ENCODE assay signal across 24 cellular contexts in the genomic region with DNA sequence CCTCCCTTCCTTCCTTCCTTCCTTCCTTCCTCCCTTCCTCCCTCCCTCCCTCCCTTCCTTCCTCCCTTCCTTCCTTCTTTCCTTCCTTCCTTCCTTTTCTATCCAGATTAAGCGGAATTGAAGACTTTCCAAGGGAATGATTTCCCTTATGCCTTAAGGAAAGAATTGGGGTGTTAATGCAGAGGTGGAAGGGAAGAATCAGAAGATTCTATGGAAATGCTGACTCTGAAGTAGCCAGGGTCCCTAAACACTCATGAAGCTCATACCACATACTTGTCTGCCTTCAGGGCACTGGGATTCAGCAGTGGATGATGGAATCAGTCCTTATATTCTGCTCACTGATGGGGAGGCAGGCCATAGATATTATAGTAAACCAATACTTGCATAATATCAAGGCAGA. TPM values are rescaled to one million over a fixed set of nuclear protein-coding genes. Genes with fewer than 3 reads are reported as not detected.
DNase-seq lines count a peak whose midpoint lies in the region; ATAC-seq and TF ChIP-seq lines count a peak whose summit lies in the region.
"Had no signal": no experiment of that assay in that cellular context is flagged by ENCODE, and none has a peak within 500 bp of the region (broad histone marks: within the 10 kb centered on the region; RNA-seq: fewer than 3 reads in every experiment).

No MANE protein-coding gene starts in this region.

- H3K9ac ChIP-seq in neural progenitor cell: no peak overlapping the region

- H3K4me1 ChIP-seq in esophagus muscularis mucosa: peaks cover 0 to 59% (median 49%) of the 10 kb centered on the region in 4 donors
- H3K4me1 ChIP-seq in neural progenitor cell: no peaks in the 10 kb centered on the region
- H3K4me1 ChIP-seq in tibial artery: peaks cover 0 to 24% (median 5%) of the 10 kb centered on the region in 4 donors
- H3K4me1 ChIP-seq: BE2C had no signal

- intact Hi-C loops in esophagus muscularis mucosa (cut with DNase I): no loop called here
- intact Hi-C loops in tibial artery (cut with DNase I; ENCODE audit: low total_unique reads): no loop called here

- H3K9me3 Mint-ChIP-seq in neural progenitor cell: no peaks in the 10 kb centered on the region
- H3K9me3 Mint-ChIP-seq: CD4-positive, CD25-positive, alpha-beta regulatory T cell; HFFc6 had no signal

- H3K27me3 Mint-ChIP-seq in neural progenitor cell (ENCODE audit: insufficient read depth, low read depth): peaks cover 6% of the 10 kb centered on the region

- H3K4me3 Mint-ChIP-seq in neural progenitor cell: no peak overlapping the region
- H3K4me3 Mint-ChIP-seq: CD4-positive, CD25-positive, alpha-beta regulatory T cell; CD8-positive, alpha-beta memory T cell; HFFc6 had no signal

- TF ChIP-seq CTCF in esophagus muscularis mucosa (IDR thresholded peaks at IDR 0.05) (no peak), neural progenitor cell (IDR thresholded peaks at IDR 0.05) (no peak), tibial artery (IDR thresholded peaks at IDR 0.05) (no peak)

- H3K4me1 Mint-ChIP-seq in neural progenitor cell: no peaks in the 10 kb centered on the region
- H3K4me1 Mint-ChIP-seq: CD4-positive, CD25-positive, alpha-beta regulatory T cell; CD8-positive, alpha-beta memory T cell had no signal

- no peak for TF ChIP-seq POLR2A in esophagus muscularis mucosa (IDR thresholded peaks at IDR 0.05; ENCODE audit: low read depth)

- no peak for DNase-seq in esophagus muscularis mucosa (ENCODE audit: extremely low spot score)
- DNase-seq in neural progenitor cell (ENCODE audit: low spot score): no peak
- no peak for DNase-seq in tibial artery
- DNase-seq in occipital lobe (lab: John Stamatoyannopoulos, UW): no peak
- DNase-seq in NCI-H748 (lab: John Stamatoyannopoulos, UW; ENCODE audit: unreplicated experiment): no peak
- DNase-seq: ACHN; BE2C; C1 segment of cervical spinal cord; CD4-positive, CD25-positive, alpha-beta regulatory T cell; CD8-positive, alpha-beta memory T cell; COR-L47; DMS 273 treated with DMSO at 0.1 percent for 48 hours; DMS53; DND-41; EL; GOT3; H7; HFFc6; IMR-90 had no signal

- TF ChIP-seq EP300 in esophagus muscularis mucosa (IDR thresholded peaks at IDR 0.05): no peak

- WGBS in esophagus muscularis mucosa: 89% methylated on average over 1 of the region's 1 CpG

- H3K36me3 ChIP-seq in esophagus muscularis mucosa (peaks cover 0 to 47% (median 25%) of the 10 kb centered on the region in 4 donors), neural progenitor cell (peaks cover 4% of the 10 kb centered on the region), tibial artery (peaks cover 40 to 66% (median 50%) of the 10 kb centered on the region in 3 donors)
- H3K36me3 ChIP-seq: BE2C had no signal

- no peaks in the 10 kb centered on the region for H4K20me1 ChIP-seq in neural progenitor cell (ENCODE audit: low read depth)

- H3F3A ChIP-seq in neural progenitor cell (ENCODE audit: low read depth): no peaks in the 10 kb centered on the region

- H3K79me2 ChIP-seq in neural progenitor cell (ENCODE audit: low read depth): no peaks in the 10 kb centered on the region

- H3K9me3 ChIP-seq in esophagus muscularis mucosa (no peaks in the 10 kb centered on the region), neural progenitor cell (ENCODE audit: low read depth) (no peaks in the 10 kb centered on the region), tibial artery (no peaks in the 10 kb centered on the region)
- H3K9me3 ChIP-seq: BE2C had no signal

- peak overlapping the region; percentile 62 for H3K27ac Mint-ChIP-seq in neural progenitor cell
- H3K27ac Mint-ChIP-seq: CD4-positive, CD25-positive, alpha-beta regulatory T cell; CD8-positive, alpha-beta memory T cell; HFFc6 had no signal

- H3K27me3 ChIP-seq in esophagus muscularis mucosa (no peaks in the 10 kb centered on the region), neural progenitor cell (no peaks in the 10 kb centered on the region), tibial artery (no peaks in the 10 kb centered on the region)
- H3K27me3 ChIP-seq: BE2C had no signal

- H3K4me3 ChIP-seq in esophagus muscularis mucosa (no peak overlapping the region), neural progenitor cell (no peak overlapping the region), tibial artery (no peak overlapping the region)
- H3K4me3 ChIP-seq: GM12878 had no signal

- H3K36me3 Mint-ChIP-seq in neural progenitor cell: no peaks in the 10 kb centered on the region
- H3K36me3 Mint-ChIP-seq: CD4-positive, CD25-positive, alpha-beta regulatory T cell; CD8-positive, alpha-beta memory T cell had no signal

- H3K27ac ChIP-seq in esophagus muscularis mucosa (replicated peaks in 1 of 4) (peak overlapping the region; percentile 84 to 92 (median 90)), neural progenitor cell (no peak overlapping the region), tibial artery (peak overlapping the region; percentile 38 to 42)
- H3K27ac ChIP-seq: HL-60 had no signal

- H2AFZ ChIP-seq in neural progenitor cell (replicated peaks): no peak overlapping the region

- no peak for ATAC-seq in HG02571 (IDR thresholded peaks at IDR 0.05; ENCODE audit: unreplicated experiment)
- ATAC-seq: GM12878, HCT116 had no signal

- no peak overlapping the region for H3K4me2 ChIP-seq in neural progenitor cell

RNA-seq across cellular contexts. Expression of gene TNC, which starts 48.2 kb away (rescaled TPM):
- total RNA-seq in esophagus muscularis mucosa: 100 to 1,000 TPM; 216 to 576 (median 478) TPM
- 54.9 and 56.1 TPM in 2 replicates for total RNA-seq in neural progenitor cell (ENCODE audit: low replicate concordance)
- 73.6 TPM for total RNA-seq in occipital lobe
- total RNA-seq: CD4-positive, CD25-positive, alpha-beta regulatory T cell; G401 had no signal
